Comparison of ENCODE assay signal across 9 cellular contexts in the genomic region with DNA sequence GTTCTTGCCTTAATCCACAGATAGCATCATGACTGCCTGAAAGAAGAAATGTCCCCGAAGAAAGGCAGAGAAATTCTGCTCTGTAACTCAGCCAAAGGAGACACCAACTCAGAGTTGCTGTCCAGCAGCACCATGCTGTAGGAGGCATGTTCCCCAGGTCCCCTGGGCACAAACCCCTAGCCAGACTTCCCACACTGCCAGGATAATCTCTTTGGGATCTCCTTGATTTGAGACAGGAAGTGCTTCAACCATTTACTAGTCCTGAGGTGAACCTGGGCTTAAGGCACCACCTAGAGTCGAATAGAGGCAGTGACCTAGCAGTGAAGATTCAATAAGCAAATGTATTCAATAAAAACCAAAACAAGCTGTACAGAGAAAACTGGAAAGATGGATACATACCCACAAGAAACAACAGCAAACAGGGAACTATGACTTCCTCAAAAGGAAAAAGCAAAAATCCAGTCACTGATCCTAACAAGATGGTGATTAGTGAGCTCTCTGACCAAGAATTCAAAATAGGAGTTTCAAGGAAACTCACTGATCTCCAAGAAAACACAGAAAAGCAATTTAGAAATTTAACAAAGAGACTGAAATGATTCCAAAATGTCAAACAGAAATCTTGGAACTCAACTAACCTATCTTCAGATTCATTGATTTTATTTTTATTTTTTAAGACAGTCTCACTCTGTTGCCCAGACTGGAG. TPM values are rescaled to one million over a fixed set of nuclear protein-coding genes. Genes with fewer than 3 reads are reported as not detected.
DNase-seq lines count a peak whose midpoint lies in the region; ATAC-seq and TF ChIP-seq lines count a peak whose summit lies in the region.
"Had no signal": no experiment of that assay in that cellular context is flagged by ENCODE, and none has a peak within 500 bp of the region (broad histone marks: within the 10 kb centered on the region; RNA-seq: fewer than 3 reads in every experiment).

No MANE protein-coding gene starts in this region.

- DNase-seq in CD1c-positive myeloid dendritic cell (ENCODE audit: extremely low spot score) (peak; percentile 34), H4 (ENCODE audit: low spot score) (peak; percentile 65), NCI-H82 (lab: John Stamatoyannopoulos, UW) (peak; percentile 93), kidney epithelial cell (ENCODE audit: low read depth) (no peak), coronary artery (ENCODE audit: low spot score) (no peak), testis (no peak)
- DNase-seq in activated effector memory CD4-positive, alpha-beta T cell treated with Interleukin-2 at 50 U/mL for 16 hours: peak; percentile 44

- no peak overlapping the region for H3K27ac ChIP-seq in coronary artery
- no peak overlapping the region for H3K27ac ChIP-seq in testis

- intact Hi-C loops in testis (cut with DNase I; ENCODE audit: low total_unique reads): no loop called here

- H3K27me3 ChIP-seq in kidney epithelial cell (ENCODE audit: control insufficient read depth, insufficient read depth, low read length): no peaks in the 10 kb centered on the region
- no peaks in the 10 kb centered on the region for H3K27me3 ChIP-seq in testis

- TF ChIP-seq CTCF in kidney epithelial cell (IDR thresholded peaks at IDR 0.05; ENCODE audit: insufficient read depth, low read length, poor library complexity, severe bottlenecking) (peak; percentile 37), coronary artery (IDR thresholded peaks at IDR 0.05) (no peak), testis (IDR thresholded peaks at IDR 0.05) (no peak)

- no peaks in the 10 kb centered on the region for H3K36me3 ChIP-seq in kidney epithelial cell (ENCODE audit: control insufficient read depth, insufficient read depth, low read length)
- no peaks in the 10 kb centered on the region for H3K36me3 ChIP-seq in testis (ENCODE audit: low read depth, missing control alignments)

- no peak overlapping the region for H3K4me3 ChIP-seq in kidney epithelial cell (ENCODE audit: low read depth, low read length)
- H3K4me3 ChIP-seq in coronary artery: no peak overlapping the region
- H3K4me3 ChIP-seq in testis: no peak overlapping the region

- WGBS in testis, 2 donors: 39 to 61% methylated on average over 2 of the region's 2 CpGs

- no peaks in the 10 kb centered on the region for H3K4me1 ChIP-seq in testis

- ATAC-seq in HG03139 (IDR thresholded peaks at IDR 0.05; ENCODE audit: unreplicated experiment): no peak

- no peak for TF ChIP-seq POLR2A in testis (IDR thresholded peaks at IDR 0.05)

- H3K9me3 ChIP-seq in testis: no peaks in the 10 kb centered on the region

RNA-seq across cellular contexts. Expression of a gene that starts 5.7 kb away (rescaled TPM):
- total RNA-seq in H4 (2014; rRNA removed; shearing (Covaris generic)): not detected in 2 replicates
- total RNA-seq in kidney epithelial cell (not detected in 2 replicates), testis (not detected)
- not detected for polyA plus RNA-seq in testis (ENCODE audit: insufficient read depth, low read depth, low replicate concordance)
- total RNA-seq: mononuclear cell had no signal

RNA-seq across cellular contexts. Expression of a gene that starts 20.0 kb away (rescaled TPM):
- 0.08 TPM in 1 of 2 replicates, not detected in the other for total RNA-seq in H4 (2014; rRNA removed; shearing (Covaris generic))
- total RNA-seq in kidney epithelial cell (not detected in 2 replicates), testis (not detected)
- polyA plus RNA-seq in testis (ENCODE audit: insufficient read depth, low read depth, low replicate concordance): not detected

RNA-seq across cellular contexts. Expression of a gene that starts 24.3 kb away (rescaled TPM):
- 0.02 TPM in 1 of 2 replicates, not detected in the other for total RNA-seq in H4 (2014; rRNA removed; shearing (Covaris generic))
- not detected in 2 replicates for total RNA-seq in kidney epithelial cell
- total RNA-seq in testis: under 1 TPM; 0.06 to 0.39 TPM
- polyA plus RNA-seq in testis (ENCODE audit: insufficient read depth, low read depth, low replicate concordance): 0.18 TPM

RNA-seq across cellular contexts. Expression of a gene that starts 46.5 kb away (rescaled TPM):
- total RNA-seq in H4 (2014; rRNA removed; shearing (Covaris generic)): 16.8 and 18.1 TPM in 2 replicates
- total RNA-seq in kidney epithelial cell: 16.8 and 17.5 TPM in 2 replicates
- 10 to 100 TPM; 32.0 to 34.3 TPM for total RNA-seq in testis
- 32.3 TPM for polyA plus RNA-seq in testis (ENCODE audit: insufficient read depth, low read depth, low replicate concordance)

Comparison
In these comparisons a context has a peak if more than half of its experiments do, and no peak if none do; other contexts are left out.
1. DNase-seq: peak in CD1c-positive myeloid dendritic cell (single experiment), H4 (single experiment), NCI-H82 (single experiment) and activated effector memory CD4-positive, alpha-beta T cell treated with Interleukin-2 at 50 U/mL for 16 hours (single experiment); none in kidney epithelial cell (single experiment), coronary artery (single experiment) and testis (single experiment).